In the genomic region with DNA sequence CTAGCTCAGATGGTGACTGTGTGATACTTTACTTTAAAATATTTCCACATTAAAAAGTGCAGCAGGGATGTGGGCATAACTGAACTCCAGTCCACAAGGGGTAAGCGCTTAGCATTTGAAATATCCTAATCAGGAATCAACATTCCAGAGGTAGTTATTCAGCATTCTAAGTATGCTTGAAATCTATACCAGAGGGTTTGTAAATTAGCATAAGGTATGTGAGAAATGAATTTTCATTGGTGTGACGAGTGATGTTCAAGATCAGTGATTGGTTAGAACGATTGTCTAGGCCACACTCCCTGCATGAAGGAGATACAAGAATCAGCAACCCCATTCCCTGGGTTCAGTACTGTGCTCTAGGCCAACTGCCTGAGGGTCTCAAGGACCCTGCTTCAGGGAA, we compare ENCODE assay signal across 20 cellular contexts. TPM values are rescaled to one million over a fixed set of nuclear protein-coding genes. Genes with fewer than 3 reads are reported as not detected.
"Had no signal": no experiment of that assay in that cellular context is flagged by ENCODE, and none has a peak within 500 bp of the region (broad histone marks: within the 10 kb centered on the region; RNA-seq: fewer than 3 reads in every experiment).

No MANE protein-coding gene starts in this region.

- H3K4me3 ChIP-seq: colonic mucosa, neural progenitor cell, skin epidermis, tibial nerve, vagina had no signal

- FAIRE-seq: keratinocyte, TTC549 had no signal

- H3K9ac ChIP-seq: neural progenitor cell had no signal

- ATAC-seq: activated CD4-positive, alpha-beta T cell treated with anti-CD3 and anti-CD28 coated beads for 36 hours; foreskin keratinocyte; naive thymus-derived CD4-positive, alpha-beta T cell; right cardiac atrium had no signal

- H3K4me1 ChIP-seq: colonic mucosa, foreskin keratinocyte, neural progenitor cell, tibial nerve, vagina had no signal

- H3K27me3 ChIP-seq: colonic mucosa, neural progenitor cell, tibial nerve, vagina had no signal

- H3K27ac ChIP-seq: colonic mucosa, foreskin keratinocyte, neural progenitor cell, skin epidermis, tibial nerve, vagina had no signal

- H3K4me2 ChIP-seq: neural progenitor cell had no signal

- H3K36me3 ChIP-seq: colonic mucosa, neural progenitor cell, tibial nerve, vagina had no signal

- H3K9me3 ChIP-seq: colonic mucosa, tibial nerve, vagina had no signal

- DNase-seq: activated CD4-positive, alpha-beta memory T cell treated with anti-CD3 and anti-CD28 coated beads for 36 hours; activated CD4-positive, alpha-beta T cell treated with anti-CD3 and anti-CD28 coated beads for 36 hours; activated T-cell treated with anti-CD3 and anti-CD28 coated beads for 4 hours; amygdala; central memory CD4-positive, alpha-beta T cell; colonic mucosa; hypothalamus; mesenchymal stem cell; naive thymus-derived CD4-positive, alpha-beta T cell; right cardiac atrium had no signal

- H2AFZ ChIP-seq: neural progenitor cell had no signal

RNA-seq across cellular contexts. Expression of gene MAPK4, which starts 42.6 kb away (rescaled TPM):
- total RNA-seq: activated CD4-positive, alpha-beta memory T cell treated with anti-CD3 and anti-CD28 coated beads for 36 hours; activated CD4-positive, alpha-beta T cell treated with anti-CD3 and anti-CD28 coated beads for 36 hours; fibroblast of lung; foreskin keratinocyte; naive thymus-derived CD4-positive, alpha-beta T cell; osteoblast; T-helper 2 cell treated with Interferon-gamma antibody and Interleukin-4, amounts not matched to agents 100 ng/mL and 5 ng/mL, for 36 hours had no signal
- polyA plus RNA-seq: fibroblast of lung; keratinocyte; naive thymus-derived CD4-positive, alpha-beta T cell had no signal
